In the genomic region with DNA sequence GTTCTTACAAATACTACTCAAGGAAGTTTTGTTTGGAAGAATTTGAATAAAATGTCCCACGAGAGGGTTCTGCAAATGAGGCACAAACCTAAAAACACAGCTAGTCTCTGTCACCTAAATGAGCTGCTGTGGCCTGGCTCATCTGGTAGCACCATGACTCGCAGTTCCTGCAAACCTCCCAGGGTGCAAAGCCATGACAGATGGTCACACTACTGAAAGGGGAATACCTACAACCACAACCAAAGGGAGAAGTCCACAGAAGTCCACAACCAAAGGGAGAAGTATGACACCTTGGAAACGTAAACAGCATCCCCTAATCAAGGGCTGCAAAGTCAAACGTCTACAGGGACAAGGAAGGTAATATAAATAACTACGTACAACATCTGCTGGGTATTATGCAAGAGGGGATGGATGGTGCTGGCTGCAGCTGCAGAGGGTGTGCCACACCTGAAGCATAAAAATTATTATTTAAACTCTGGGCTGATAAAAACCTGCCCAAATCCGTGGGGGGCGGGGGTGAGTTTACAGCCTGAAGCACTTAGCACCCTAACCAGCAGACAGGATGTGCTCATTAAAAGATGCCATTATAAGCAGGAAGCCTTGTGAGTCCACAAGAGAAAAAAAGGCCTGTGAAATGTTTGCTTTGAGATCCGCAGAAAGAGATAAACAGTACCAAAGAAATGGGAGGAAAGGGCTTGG, we compare ENCODE assay signal across 10 cellular contexts.
DNase-seq lines count a peak whose midpoint lies in the region; ATAC-seq and TF ChIP-seq lines count a peak whose summit lies in the region.
"Had no signal": no experiment of that assay in that cellular context is flagged by ENCODE, and none has a peak within 500 bp of the region (broad histone marks: within the 10 kb centered on the region; RNA-seq: fewer than 3 reads in every experiment).

No MANE protein-coding gene starts in this region.

- no peak overlapping the region for H2AFZ ChIP-seq in GM23248

- in situ Hi-C loops in GM23248 (cut with MboI) = no loop called here

- H3K4me2 ChIP-seq in GM23248 (ENCODE audit: unreplicated experiment) = no peak overlapping the region

- DNase-seq in AG08396 (ENCODE audit: low spot score) (peak; percentile 31), GM23248 (peak; percentile 57), NCI-H748 (lab: John Stamatoyannopoulos, UW; ENCODE audit: unreplicated experiment) (peak; percentile 92), fibroblast of mammary gland (ENCODE audit: low read depth) (peak; percentile 43), T-helper 9 cell (no peak), activated T-cell treated with anti-CD3 and anti-CD28 coated beads for 4 hours (no peak)
- DNase-seq in activated effector memory CD4-positive, alpha-beta T cell treated with Interleukin-2 at 50 U/mL for 16 hours = no peak
- DNase-seq: stimulated activated naive CD8-positive, alpha-beta T cell treated with anti-CD3 and anti-CD28 coated beads, Interleukin-15, amount 100 ng/mL, for 72 hours had no signal

- peaks cover 27% of the 10 kb centered on the region for H3K4me1 ChIP-seq in GM23248 (ENCODE audit: insufficient read depth)

- no peak overlapping the region for H3K27ac ChIP-seq in GM23248
- H3K27ac ChIP-seq: HL-60 had no signal

- 50 to 57% methylated on average over 8 of the region's 8 CpGs for WGBS in GM23248 (ENCODE audit: low coverage in 1 of 2, low lambda C conversion rate in 2 of 2, missing lambda C conversion rate in 2 of 2), 2 experiments

- no peaks in the 10 kb centered on the region for H3K27me3 ChIP-seq in GM23248 (replicated peaks; ENCODE audit: insufficient read depth)

- no peaks in the 10 kb centered on the region for H3K9me3 ChIP-seq in GM23248 (ENCODE audit: low read depth)

- no peak overlapping the region for H3K4me3 ChIP-seq in GM23248
- H3K4me3 ChIP-seq in fibroblast of mammary gland (ENCODE audit: control insufficient read depth, low read depth, low read length) = no peak overlapping the region

- no peaks in the 10 kb centered on the region for H3K36me3 ChIP-seq in GM23248 (ENCODE audit: low read depth)

- no peaks in the 10 kb centered on the region for H3K9me2 ChIP-seq in GM23248 (ENCODE audit: insufficient read depth)

- no peak for ATAC-seq in GM18868 (IDR thresholded peaks at IDR 0.05; ENCODE audit: unreplicated experiment)
- ATAC-seq: stimulated activated naive CD8-positive, alpha-beta T cell treated with anti-CD3 and anti-CD28 coated beads, Interleukin-15, amount 100 ng/mL, for 72 hours had no signal

- peaks cover 78% of the 10 kb centered on the region for H3K79me2 ChIP-seq in GM23248 (ENCODE audit: insufficient read depth)

- no peak for TF ChIP-seq CTCF in fibroblast of mammary gland (conservative IDR thresholded peaks at IDR 0.05; ENCODE audit: control insufficient read depth, insufficient read depth, low read depth, low read length)

- H3F3A ChIP-seq in GM23248 (ENCODE audit: insufficient read depth) = no peaks in the 10 kb centered on the region

- no peak overlapping the region for H3K9ac ChIP-seq in GM23248

- H4K20me1 ChIP-seq in GM23248 (ENCODE audit: insufficient read depth) = no peaks in the 10 kb centered on the region

Comparison
In these comparisons a context has a peak if more than half of its experiments do, and no peak if none do; other contexts are left out.
1. DNase-seq: peak in AG08396 (single experiment), GM23248 (single experiment), NCI-H748 (single experiment) and fibroblast of mammary gland (single experiment); none in T-helper 9 cell (single experiment), activated T-cell treated with anti-CD3 and anti-CD28 coated beads for 4 hours (single experiment) and activated effector memory CD4-positive, alpha-beta T cell treated with Interleukin-2 at 50 U/mL for 16 hours (single experiment).